In the genomic region with DNA sequence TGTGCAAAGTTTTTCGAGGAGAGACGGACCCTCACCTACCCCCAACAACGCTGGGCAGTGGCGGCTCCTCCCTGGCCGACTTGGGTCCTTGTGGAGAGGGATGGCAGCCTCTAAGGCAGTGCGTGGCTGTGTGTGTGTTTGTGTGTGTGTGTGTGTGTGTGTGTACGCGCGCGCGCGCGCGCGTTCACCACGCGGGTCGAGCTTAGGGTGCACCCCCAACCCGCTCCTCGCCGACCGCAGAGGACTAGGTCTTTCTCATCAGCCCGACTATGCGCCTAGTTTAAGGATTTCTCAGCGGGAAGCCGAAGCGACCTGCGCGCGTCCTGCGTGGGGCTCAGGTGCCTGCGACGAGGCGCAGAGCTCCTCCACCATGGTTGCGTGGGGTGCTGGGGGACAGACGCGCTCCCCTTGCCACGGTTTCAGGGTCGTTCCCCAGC, we compare ENCODE assay signal across 1 cellular context.
TF ChIP-seq lines count a peak whose summit lies in the region.

No MANE protein-coding gene starts in this region.

TF ChIP-seq in HEK293, 187 proteins besides CTCF, POLR2A, EP300 and RAD21 (continued from another document and continues in another):
- TF ChIP-seq TCF7L2 (IDR thresholded peaks at IDR 0.05; ENCODE audit: borderline replicate concordance, low read depth, low read length) (no peak), ZNF391 (tag by site-specific recombination; IDR thresholded peaks at IDR 0.05; ENCODE audit: borderline replicate concordance, low read depth) (no peak; the same call in 1 of the 2 replicates), ZNF692 (tag by site-specific recombination; IDR thresholded peaks at IDR 0.05) (no peak), YY1 (tag by site-specific recombination; IDR thresholded peaks at IDR 0.05) (no peak), ZNF24 (tag by site-specific recombination; IDR thresholded peaks at IDR 0.05) (peak; percentile 10; the same call in 1 of the 2 replicates), PRDM6 (tag by site-specific recombination; IDR thresholded peaks at IDR 0.05) (no peak), ZNF16 (tag by site-specific recombination; IDR thresholded peaks at IDR 0.05; ENCODE audit: low read depth) (no peak), ZNF18 (tag by site-specific recombination; IDR thresholded peaks at IDR 0.05) (no peak), ZNF610 (tag by site-specific recombination; IDR thresholded peaks at IDR 0.05; ENCODE audit: borderline replicate concordance) (no peak), ZNF112 (tag by site-specific recombination; IDR thresholded peaks at IDR 0.05) (no peak), ZNF792 (tag by site-specific recombination; IDR thresholded peaks at IDR 0.05) (no peak), HOXC10 (CRISPR knock-in tag; IDR thresholded peaks at IDR 0.05) (no peak), KLF8 (tag by site-specific recombination; IDR thresholded peaks at IDR 0.05) (no peak; the same call in 1 of the 2 replicates), ZNF214 (tag by site-specific recombination; IDR thresholded peaks at IDR 0.05; ENCODE audit: borderline replicate concordance) (no peak), ZBTB7A (tag by site-specific recombination; IDR thresholded peaks at IDR 0.05; ENCODE audit: low read depth) (peak; percentile 39; the same call in 1 of the 2 replicates), ZNF433 (tag by site-specific recombination; IDR thresholded peaks at IDR 0.05; ENCODE audit: low read depth) (no peak), ZBTB17 (tag by site-specific recombination; IDR thresholded peaks at IDR 0.05) (no peak; the same call in 1 of the 2 replicates), ZNF544 (tag by site-specific recombination; IDR thresholded peaks at IDR 0.05) (no peak), ZNF639 (tag by site-specific recombination; IDR thresholded peaks at IDR 0.05) (no peak), GLIS2 (tag by site-specific recombination; IDR thresholded peaks at IDR 0.05) (peak; percentile 55), ZNF324 (tag by site-specific recombination; IDR thresholded peaks at IDR 0.05) (no peak), ZNF501 (tag by site-specific recombination; IDR thresholded peaks at IDR 0.05) (no peak), ZBTB1 (tag by site-specific recombination; IDR thresholded peaks at IDR 0.05) (no peak), ZNF132 (tag by site-specific recombination; IDR thresholded peaks at IDR 0.05; ENCODE audit: borderline replicate concordance) (no peak), MEIS1 (CRISPR knock-in tag; IDR thresholded peaks at IDR 0.05; ENCODE audit: borderline replicate concordance) (no peak), ZNF404 (tag by site-specific recombination; IDR thresholded peaks at IDR 0.05) (no peak), PATZ1 (tag by site-specific recombination; IDR thresholded peaks at IDR 0.05) (peak; percentile 57; the same call in 1 of the 2 replicates), ZNF837 (tag by site-specific recombination; IDR thresholded peaks at IDR 0.05) (no peak), ZNF335 (tag by site-specific recombination; conservative IDR thresholded peaks at IDR 0.05) (peak; percentile 60), SP2 (tag by site-specific recombination; IDR thresholded peaks at IDR 0.05) (no peak), ZNF549 (tag by site-specific recombination; IDR thresholded peaks at IDR 0.05) (no peak), ZSCAN5A (tag by site-specific recombination; IDR thresholded peaks at IDR 0.05) (no peak), YY2 (tag by site-specific recombination; IDR thresholded peaks at IDR 0.05) (peak; percentile 40; the same call in 1 of the 2 replicates), ZNF19 (tag by site-specific recombination; IDR thresholded peaks at IDR 0.05; ENCODE audit: low read depth) (no peak), ZNF791 (tag by site-specific recombination; IDR thresholded peaks at IDR 0.05) (no peak), ZNF777 (tag by site-specific recombination; IDR thresholded peaks at IDR 0.05; ENCODE audit: borderline replicate concordance) (no peak), ZNF37A (tag by site-specific recombination; IDR thresholded peaks at IDR 0.05) (no peak), ZNF311 (tag by site-specific recombination; IDR thresholded peaks at IDR 0.05; ENCODE audit: borderline replicate concordance) (no peak), ZNF830 (tag by site-specific recombination; IDR thresholded peaks at IDR 0.05; ENCODE audit: low read depth) (no peak), ZNF426 (tag by site-specific recombination; IDR thresholded peaks at IDR 0.05) (no peak), WT1 (tag by site-specific recombination; IDR thresholded peaks at IDR 0.05) (no peak)
- TF ChIP-seq, protein P1, sequence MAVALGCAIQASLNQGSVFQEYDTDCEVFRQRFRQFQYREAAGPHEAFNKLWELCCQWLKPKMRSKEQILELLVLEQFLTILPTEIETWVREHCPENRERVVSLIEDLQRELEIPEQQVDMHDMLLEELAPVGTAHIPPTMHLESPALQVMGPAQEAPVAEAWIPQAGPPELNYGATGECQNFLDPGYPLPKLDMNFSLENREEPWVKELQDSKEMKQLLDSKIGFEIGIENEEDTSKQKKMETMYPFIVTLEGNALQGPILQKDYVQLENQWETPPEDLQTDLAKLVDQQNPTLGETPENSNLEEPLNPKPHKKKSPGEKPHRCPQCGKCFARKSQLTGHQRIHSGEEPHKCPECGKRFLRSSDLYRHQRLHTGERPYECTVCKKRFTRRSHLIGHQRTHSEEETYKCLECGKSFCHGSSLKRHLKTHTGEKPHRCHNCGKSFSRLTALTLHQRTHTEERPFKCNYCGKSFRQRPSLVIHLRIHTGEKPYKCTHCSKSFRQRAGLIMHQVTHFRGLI (tag by site-specific recombination; IDR thresholded peaks at IDR 0.05), result no peak
- TF ChIP-seq, protein P2, sequence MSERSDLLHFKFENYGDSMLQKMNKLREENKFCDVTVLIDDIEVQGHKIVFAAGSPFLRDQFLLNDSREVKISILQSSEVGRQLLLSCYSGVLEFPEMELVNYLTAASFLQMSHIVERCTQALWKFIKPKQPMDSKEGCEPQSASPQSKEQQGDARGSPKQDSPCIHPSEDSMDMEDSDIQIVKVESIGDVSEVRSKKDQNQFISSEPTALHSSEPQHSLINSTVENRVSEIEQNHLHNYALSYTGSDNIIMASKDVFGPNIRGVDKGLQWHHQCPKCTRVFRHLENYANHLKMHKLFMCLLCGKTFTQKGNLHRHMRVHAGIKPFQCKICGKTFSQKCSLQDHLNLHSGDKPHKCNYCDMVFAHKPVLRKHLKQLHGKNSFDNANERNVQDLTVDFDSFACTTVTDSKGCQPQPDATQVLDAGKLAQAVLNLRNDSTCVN (tag by site-specific recombination; optimal IDR thresholded peaks at IDR 0.05), result peak; percentile 78
- TF ChIP-seq, protein P3, sequence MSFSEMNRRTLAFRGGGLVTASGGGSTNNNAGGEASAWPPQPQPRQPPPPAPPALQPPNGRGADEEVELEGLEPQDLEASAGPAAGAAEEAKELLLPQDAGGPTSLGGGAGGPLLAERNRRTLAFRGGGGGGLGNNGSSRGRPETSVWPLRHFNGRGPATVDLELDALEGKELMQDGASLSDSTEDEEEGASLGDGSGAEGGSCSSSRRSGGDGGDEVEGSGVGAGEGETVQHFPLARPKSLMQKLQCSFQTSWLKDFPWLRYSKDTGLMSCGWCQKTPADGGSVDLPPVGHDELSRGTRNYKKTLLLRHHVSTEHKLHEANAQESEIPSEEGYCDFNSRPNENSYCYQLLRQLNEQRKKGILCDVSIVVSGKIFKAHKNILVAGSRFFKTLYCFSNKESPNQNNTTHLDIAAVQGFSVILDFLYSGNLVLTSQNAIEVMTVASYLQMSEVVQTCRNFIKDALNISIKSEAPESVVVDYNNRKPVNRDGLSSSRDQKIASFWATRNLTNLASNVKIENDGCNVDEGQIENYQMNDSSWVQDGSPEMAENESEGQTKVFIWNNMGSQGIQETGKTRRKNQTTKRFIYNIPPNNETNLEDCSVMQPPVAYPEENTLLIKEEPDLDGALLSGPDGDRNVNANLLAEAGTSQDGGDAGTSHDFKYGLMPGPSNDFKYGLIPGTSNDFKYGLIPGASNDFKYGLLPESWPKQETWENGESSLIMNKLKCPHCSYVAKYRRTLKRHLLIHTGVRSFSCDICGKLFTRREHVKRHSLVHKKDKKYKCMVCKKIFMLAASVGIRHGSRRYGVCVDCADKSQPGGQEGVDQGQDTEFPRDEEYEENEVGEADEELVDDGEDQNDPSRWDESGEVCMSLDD (tag by site-specific recombination; IDR thresholded peaks at IDR 0.05), result peak; percentile 77
- TF ChIP-seq, protein P4, sequence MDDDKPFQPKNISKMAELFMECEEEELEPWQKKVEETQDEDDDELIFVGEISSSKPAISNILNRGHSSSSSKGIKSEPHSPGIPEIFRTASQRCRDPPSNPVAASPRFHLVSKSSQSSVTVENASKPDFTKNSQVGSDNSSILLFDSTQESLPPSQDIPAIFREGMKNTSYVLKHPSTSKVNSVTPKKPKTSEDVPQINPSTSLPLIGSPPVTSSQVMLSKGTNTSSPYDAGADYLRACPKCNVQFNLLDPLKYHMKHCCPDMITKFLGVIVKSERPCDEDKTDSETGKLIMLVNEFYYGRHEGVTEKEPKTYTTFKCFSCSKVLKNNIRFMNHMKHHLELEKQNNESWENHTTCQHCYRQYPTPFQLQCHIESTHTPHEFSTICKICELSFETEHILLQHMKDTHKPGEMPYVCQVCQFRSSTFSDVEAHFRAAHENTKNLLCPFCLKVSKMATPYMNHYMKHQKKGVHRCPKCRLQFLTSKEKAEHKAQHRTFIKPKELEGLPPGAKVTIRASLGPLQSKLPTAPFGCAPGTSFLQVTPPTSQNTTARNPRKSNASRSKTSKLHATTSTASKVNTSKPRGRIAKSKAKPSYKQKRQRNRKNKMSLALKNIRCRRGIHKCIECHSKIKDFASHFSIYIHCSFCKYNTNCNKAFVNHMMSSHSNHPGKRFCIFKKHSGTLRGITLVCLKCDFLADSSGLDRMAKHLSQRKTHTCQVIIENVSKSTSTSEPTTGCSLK (tag by site-specific recombination; IDR thresholded peaks at IDR 0.05), result no peak
